Comparison of ENCODE assay signal across 8 cellular contexts in the genomic region with DNA sequence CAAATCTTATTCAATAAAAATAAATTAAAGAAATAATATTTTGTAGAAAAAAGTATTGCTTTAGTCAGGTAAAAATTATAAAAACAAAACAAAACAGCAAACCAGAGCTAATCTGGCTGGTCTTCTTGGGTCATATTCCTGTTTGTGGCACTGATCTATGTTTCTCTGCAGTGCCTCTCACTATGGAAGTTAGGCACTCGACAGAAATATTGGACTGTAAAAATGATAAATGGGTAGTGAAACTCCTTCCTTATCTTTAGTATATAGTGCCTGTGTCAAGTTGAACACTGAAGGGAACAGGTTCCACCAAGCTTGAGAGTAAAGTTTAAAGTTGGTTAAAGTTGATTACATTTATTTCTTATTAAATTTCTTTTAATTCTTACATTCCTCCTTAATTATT.
"Had no signal": no experiment of that assay in that cellular context is flagged by ENCODE, and none has a peak within 500 bp of the region (broad histone marks: within the 10 kb centered on the region; RNA-seq: fewer than 3 reads in every experiment).

No MANE protein-coding gene starts in this region.

- H3K4me1 Mint-ChIP-seq: IgD-negative memory B cell had no signal

- H3K27ac ChIP-seq: HL-60 had no signal

- ATAC-seq: HepG2, K562 had no signal

- DNase-seq: IMR-90, KBM-7, KG1 had no signal

- H3K4me3 Mint-ChIP-seq: IgD-negative memory B cell had no signal

- H3K4me3 ChIP-seq: K562 had no signal

- H3K36me3 Mint-ChIP-seq: IgD-negative memory B cell had no signal

- FAIRE-seq: HepG2, HTR-8/SVneo, K562 had no signal

- H3K27me3 Mint-ChIP-seq: IgD-negative memory B cell had no signal

- H3K27ac Mint-ChIP-seq: IgD-negative memory B cell had no signal
